In genomic region chr12:102343361-102344121, GRCh38 we compare ENCODE assay signal across 18 cellular contexts.
A peak's percentile ranks its signal among the peaks of the same experiment; 100 is the strongest.
DNase-seq lines count a peak whose midpoint lies in the region; ATAC-seq, FAIRE-seq and TF ChIP-seq lines count a peak whose summit lies in the region.
"Had no signal": no experiment of that assay in that cellular context is flagged by ENCODE, and none has a peak within 500 bp of the region (broad histone marks: within the 10 kb centered on the region; RNA-seq: fewer than 3 reads in every experiment).

No MANE protein-coding gene starts in this region.

- H3K27ac ChIP-seq in endothelial cell of umbilical vein (ENCODE audit: insufficient read depth, low read depth, low read length) (no peak overlapping the region), trophoblast cell (ENCODE audit: low read depth, low read length) (no peak overlapping the region)

- dilution Hi-C loops in endothelial cell of umbilical vein (cut with MboI; ENCODE audit: extremely low pct_ligation_motif_present, low sequenced_read_pairs) = no loop called here

- no peak overlapping the region for H2AFZ ChIP-seq in endothelial cell of umbilical vein (ENCODE audit: low read depth, low read length)
- no peak overlapping the region for H2AFZ ChIP-seq in trophoblast cell (ENCODE audit: insufficient read depth, low read length, poor library complexity)

- H3K9me1 ChIP-seq in endothelial cell of umbilical vein (replicated peaks; ENCODE audit: control insufficient read depth, extremely low read depth, insufficient read depth, low read length) = no peaks in the 10 kb centered on the region

- H3K4me3 Mint-ChIP-seq in activated CD8-positive, alpha-beta T cell treated with anti-CD3 and anti-CD28 coated beads, Interleukin-2, amount 10 ng/mL, durations not matched to agents 7 days and 5 days = no peak overlapping the region
- H3K4me3 Mint-ChIP-seq: B cell, mesothelial cell of epicardium had no signal

- no peak overlapping the region for H3K27ac Mint-ChIP-seq in activated CD8-positive, alpha-beta T cell treated with anti-CD3 and anti-CD28 coated beads, Interleukin-2, amount 10 ng/mL, durations not matched to agents 7 days and 5 days
- H3K27ac Mint-ChIP-seq: B cell, mesothelial cell of epicardium had no signal

- POLR2A ChIA-PET in endothelial cell of umbilical vein (lab: Charles Lee) = no interaction called here
- POLR2A ChIA-PET in activated CD8-positive, alpha-beta T cell treated with anti-CD3 and anti-CD28 coated beads, Interleukin-2, amount 10 ng/mL, durations not matched to agents 7 days and 5 days (lab: Charles Lee) = interaction anchor here (0.6 kb wide), 1 partner anchor 402 kb away, joined by 3 read pairs; no protein-coding TSS in a partner anchor

- no peak overlapping the region for H4K12ac ChIP-seq in trophoblast cell (ENCODE audit: low read depth, low read length)

- no peak overlapping the region for H3K4ac ChIP-seq in trophoblast cell (ENCODE audit: low read depth, low read length)

- FAIRE-seq in endothelial cell of umbilical vein (lab: Jason Lieb, UNC) = no peak
- FAIRE-seq: frontal cortex had no signal

- H3K36me3 Mint-ChIP-seq in activated CD8-positive, alpha-beta T cell treated with anti-CD3 and anti-CD28 coated beads, Interleukin-2, amount 10 ng/mL, durations not matched to agents 7 days and 5 days (ENCODE audit: low read depth) = no peaks in the 10 kb centered on the region

- no peaks in the 10 kb centered on the region for H3K4me1 Mint-ChIP-seq in activated CD8-positive, alpha-beta T cell treated with anti-CD3 and anti-CD28 coated beads, Interleukin-2, amount 10 ng/mL, durations not matched to agents 7 days and 5 days (ENCODE audit: low read depth)
- H3K4me1 Mint-ChIP-seq: B cell had no signal

- H3K9me3 ChIP-seq in endothelial cell of umbilical vein (replicated peaks; ENCODE audit: control insufficient read depth, insufficient read depth, low read length) = no peaks in the 10 kb centered on the region
- H3K9me3 ChIP-seq in trophoblast cell (ENCODE audit: insufficient read depth, low read depth, low read length) = no peaks in the 10 kb centered on the region

- intact Hi-C loops in endothelial cell of umbilical vein (cut with micrococcal nuclease) = no loop called here

- BruUV-seq in endothelial cell of umbilical vein (replicated peaks; lab: Mats Ljungman, UMichigan) = no TSS peak

- H3K27me3 Mint-ChIP-seq in activated CD8-positive, alpha-beta T cell treated with anti-CD3 and anti-CD28 coated beads, Interleukin-2, amount 10 ng/mL, durations not matched to agents 7 days and 5 days (ENCODE audit: low read depth) = peaks cover 3% of the 10 kb centered on the region

- no peak for TF ChIP-seq CTCF in endothelial cell of umbilical vein (IDR thresholded peaks at IDR 0.05; ENCODE audit: extremely low read depth in 1 of 2, insufficient read depth in 1 of 2, low read depth in 1 of 2, low read length in 2 of 2)

- no peak overlapping the region for H3K23ac ChIP-seq in trophoblast cell (ENCODE audit: low read length)

- H3K4me2 ChIP-seq in endothelial cell of umbilical vein (ENCODE audit: insufficient read depth, low read length) = no peak overlapping the region
- no peak overlapping the region for H3K4me2 ChIP-seq in trophoblast cell (ENCODE audit: low read length)

- H3K14ac ChIP-seq in trophoblast cell (ENCODE audit: low read length) = no peak overlapping the region

- no peaks in the 10 kb centered on the region for H3K9me3 Mint-ChIP-seq in activated CD8-positive, alpha-beta T cell treated with anti-CD3 and anti-CD28 coated beads, Interleukin-2, amount 10 ng/mL, durations not matched to agents 7 days and 5 days (ENCODE audit: insufficient read depth)

- H2BK5ac ChIP-seq in trophoblast cell (ENCODE audit: low read depth, low read length, poor library complexity) = no peak overlapping the region

- H3K18ac ChIP-seq in trophoblast cell (ENCODE audit: low read length) = no peak overlapping the region

- H2AK5ac ChIP-seq in trophoblast cell (ENCODE audit: low read length) = no peak overlapping the region

- H4K8ac ChIP-seq in trophoblast cell (ENCODE audit: low read depth, low read length) = no peak overlapping the region

- no peaks in the 10 kb centered on the region for H3K4me1 ChIP-seq in endothelial cell of umbilical vein (ENCODE audit: control insufficient read depth, extremely low read depth, insufficient read depth, low read length)
- H3K4me1 ChIP-seq in trophoblast cell (ENCODE audit: control insufficient read depth in 1 of 2, insufficient read depth in 2 of 2, low read length in 2 of 2) = no peaks in the 10 kb centered on the region

- no peak for ATAC-seq in activated CD8-positive, alpha-beta T cell treated with anti-CD3 and anti-CD28 coated beads, Interleukin-2, amount 10 ng/mL, durations not matched to agents 7 days and 5 days
- ATAC-seq: Panc1 had no signal

- DNase-seq in EH (ENCODE audit: low read depth) (peak; percentile 29), NCI-H69 (lab: John Stamatoyannopoulos, UW) (peak; percentile 53), endothelial cell of umbilical vein (ENCODE audit: low read depth, low spot score) (peak; percentile 12), trophoblast cell (peak; percentile 52 to 88), mesenteric fat pad (ENCODE audit: low spot score) (no peak)
- DNase-seq in activated effector memory CD4-positive, alpha-beta T cell treated with Interleukin-2 at 50 U/mL for 16 hours = no peak
- no peak for DNase-seq in activated CD8-positive, alpha-beta T cell treated with anti-CD3 and anti-CD28 coated beads, Interleukin-2, amount 10 ng/mL, durations not matched to agents 7 days and 5 days
- DNase-seq: activated gamma-delta T cell treated with Interleukin-2 at 50 U/mL for 16 hours; DMS79 treated with DMSO at 0.1 percent for 48 hours; effector CD8-positive, alpha-beta T cell; H7; NCI-H1105 treated with DMSO at 0.1 percent for 48 hours; NCI-H446; stimulated activated CD4-positive, alpha-beta T cell treated with anti-CD3 and anti-CD28 coated beads, Interleukin-4, amount 100 ng/mL, for 24 hours had no signal

- WGBS in trophoblast cell (ENCODE audit: extremely low coverage, insufficient coverage, insufficient read length) = no CpG with 5 or more reads among the region's 1 CpG

- H3K36me3 ChIP-seq in endothelial cell of umbilical vein (ENCODE audit: control insufficient read depth in 2 of 2, extremely low read depth in 1 of 2, insufficient read depth in 2 of 2, low read length in 2 of 2) (no peaks in the 10 kb centered on the region), trophoblast cell (ENCODE audit: control insufficient read depth in 1 of 2, insufficient read depth in 2 of 2, low read length in 2 of 2) (no peaks in the 10 kb centered on the region)

- H3K9ac ChIP-seq in endothelial cell of umbilical vein (replicated peaks; ENCODE audit: extremely low read depth, insufficient read depth, low read length) (no peak overlapping the region), trophoblast cell (ENCODE audit: low read length) (no peak overlapping the region)

- TF ChIP-seq POLR2A in endothelial cell of umbilical vein (IDR thresholded peaks at IDR 0.05; ENCODE audit: low read depth, low read length) = no peak

- no peak overlapping the region for H4K91ac ChIP-seq in trophoblast cell (ENCODE audit: low read depth, low read length)

- H2BK120ac ChIP-seq in trophoblast cell (ENCODE audit: insufficient read depth, low read length, poor library complexity) = no peak overlapping the region

- no peaks in the 10 kb centered on the region for H3K27me3 ChIP-seq in endothelial cell of umbilical vein (ENCODE audit: control insufficient read depth in 2 of 2, insufficient read depth in 2 of 2, low read length in 2 of 2)
- no peaks in the 10 kb centered on the region for H3K27me3 ChIP-seq in trophoblast cell (ENCODE audit: insufficient read depth, low read length)

- H3K4me3 ChIP-seq in endothelial cell of umbilical vein (replicated peaks in 1 of 3; ENCODE audit: insufficient read depth in 1 of 3, low read depth in 1 of 3, low read length in 3 of 3) (no peak overlapping the region), trophoblast cell (ENCODE audit: low read depth, low read length) (no peak overlapping the region)

- peaks cover 3% of the 10 kb centered on the region for H3K79me1 ChIP-seq in trophoblast cell (ENCODE audit: low read length)

- H3K79me2 ChIP-seq in endothelial cell of umbilical vein (ENCODE audit: control insufficient read depth, insufficient read depth, low read length) (no peaks in the 10 kb centered on the region), trophoblast cell (ENCODE audit: control insufficient read depth, insufficient read depth, low read length, poor library complexity) (no peaks in the 10 kb centered on the region)

- H2BK12ac ChIP-seq in trophoblast cell (ENCODE audit: low read length) = no peak overlapping the region

- CTCF ChIA-PET in endothelial cell of umbilical vein (lab: Charles Lee) = no interaction called here
- CTCF ChIA-PET in activated CD8-positive, alpha-beta T cell treated with anti-CD3 and anti-CD28 coated beads, Interleukin-2, amount 10 ng/mL, durations not matched to agents 7 days and 5 days (lab: Charles Lee) = no interaction called here

- no peaks in the 10 kb centered on the region for H4K20me1 ChIP-seq in endothelial cell of umbilical vein (replicated peaks; ENCODE audit: control insufficient read depth, extremely low read depth, insufficient read depth, low read length)

TF ChIP-seq in endothelial cell of umbilical vein, 7 proteins besides CTCF, POLR2A, EP300 and RAD21:
- TF ChIP-seq EZH2 (IDR thresholded peaks at IDR 0.05; ENCODE audit: borderline replicate concordance, low read depth, low read length, severe bottlenecking) (no peak), MYC (IDR thresholded peaks at IDR 0.05; ENCODE audit: low read depth, low read length) (no peak), GATA2 (IDR thresholded peaks at IDR 0.05; ENCODE audit: insufficient read depth, insufficient read length, low read depth, low read length) (no peak), FOS (IDR thresholded peaks at IDR 0.05; ENCODE audit: borderline replicate concordance, insufficient read depth, low read length) (no peak), POLR2AphosphoS5 (IDR thresholded peaks at IDR 0.05; ENCODE audit: insufficient read depth, low read depth, low read length) (no peak)

Comparison
In these comparisons a context has a peak if more than half of its experiments do, and no peak if none do; other contexts are left out.
1. DNase-seq: peak in EH (single experiment), NCI-H69 (single experiment), endothelial cell of umbilical vein (single experiment) and trophoblast cell (2 of 2); none in activated effector memory CD4-positive, alpha-beta T cell treated with Interleukin-2 at 50 U/mL for 16 hours (single experiment), activated CD8-positive, alpha-beta T cell treated with anti-CD3 and anti-CD28 coated beads, Interleukin-2, amount 10 ng/mL, durations not matched to agents 7 days and 5 days (single experiment) and mesenteric fat pad (single experiment).